10 cellular contexts compared by ENCODE assay signal in genomic region chr12:94618995-94619695, GRCh38. TPM values are rescaled to one million over a fixed set of nuclear protein-coding genes. Genes with fewer than 3 reads are reported as not detected.
DNase-seq lines count a peak whose midpoint lies in the region; ATAC-seq and TF ChIP-seq lines count a peak whose summit lies in the region.
"Had no signal": no experiment of that assay in that cellular context is flagged by ENCODE, and none has a peak within 500 bp of the region (broad histone marks: within the 10 kb centered on the region; RNA-seq: fewer than 3 reads in every experiment).

No MANE protein-coding gene starts in this region.

- no peak for TF ChIP-seq CTCF in CD14-positive monocyte (IDR thresholded peaks at IDR 0.05)

- no peaks in the 10 kb centered on the region for H3K36me3 ChIP-seq in ACC112 (ENCODE audit: insufficient read depth, low read length)
- H3K36me3 ChIP-seq: tibial artery had no signal

- H3K27ac Mint-ChIP-seq in activated T-helper 17 cell treated with anti-CD3 and anti-CD28 coated beads, Interleukin-2, amount 50 U/mL, for 72 hours: no peak overlapping the region
- H3K27ac Mint-ChIP-seq in CD14-positive monocyte: peak overlapping the region in 1 of 7 donors; percentile 17

- H3K27me3 Mint-ChIP-seq in activated T-helper 17 cell treated with anti-CD3 and anti-CD28 coated beads, Interleukin-2, amount 50 U/mL, for 72 hours: peaks cover 4% of the 10 kb centered on the region
- peaks cover 0 to 6% (median 4%) of the 10 kb centered on the region in 3 donors for H3K27me3 Mint-ChIP-seq in CD14-positive monocyte (ENCODE audit: low read depth in 3 of 3)

- peak; percentile 78 for ATAC-seq in activated T-helper 17 cell treated with anti-CD3 and anti-CD28 coated beads, Interleukin-2, amount 50 U/mL, for 72 hours (replicated peaks)
- no peak for ATAC-seq in GM19463 (IDR thresholded peaks at IDR 0.05; ENCODE audit: unreplicated experiment)

- H2AFZ ChIP-seq in ACC112 (ENCODE audit: low read length, unreplicated experiment): peak overlapping the region; percentile 40

- H3K9me3 Mint-ChIP-seq in activated T-helper 17 cell treated with anti-CD3 and anti-CD28 coated beads, Interleukin-2, amount 50 U/mL, for 72 hours: no peaks in the 10 kb centered on the region
- H3K9me3 Mint-ChIP-seq in CD14-positive monocyte: peaks cover 0 to 3% (median 2%) of the 10 kb centered on the region in 7 donors

- H3K4me1 ChIP-seq in ACC112 (ENCODE audit: control insufficient read depth, insufficient read depth, low read length, unreplicated experiment): peaks cover 56% of the 10 kb centered on the region

- DNase-seq in HCEC 1CT: peak; percentile 91
- peak; percentile 87 for DNase-seq in kidney glomerular epithelial cell (lab: John Stamatoyannopoulos, UW)
- no peak for DNase-seq in retina
- DNase-seq in NAMALWA (ENCODE audit: low spot score): no peak
- DNase-seq in CD14-positive monocyte (ENCODE audit: low spot score): no peak
- DNase-seq: NCI-H1092 treated with DMSO at 0.1 percent for 48 hours, tibial artery had no signal

- peak overlapping the region; percentile 71 for H3K27ac ChIP-seq in ACC112 (ENCODE audit: low read depth, low read length)
- H3K27ac ChIP-seq: tibial artery had no signal

- H3K36me3 Mint-ChIP-seq in activated T-helper 17 cell treated with anti-CD3 and anti-CD28 coated beads, Interleukin-2, amount 50 U/mL, for 72 hours (ENCODE audit: low read depth): no peaks in the 10 kb centered on the region
- peaks cover 0 to 2% of the 10 kb centered on the region in 2 donors for H3K36me3 Mint-ChIP-seq in CD14-positive monocyte

- H3K4me1 Mint-ChIP-seq in activated T-helper 17 cell treated with anti-CD3 and anti-CD28 coated beads, Interleukin-2, amount 50 U/mL, for 72 hours: peaks cover 22% of the 10 kb centered on the region
- peaks cover 15% of the 10 kb centered on the region for H3K4me1 Mint-ChIP-seq in CD14-positive monocyte

- H3K4me3 Mint-ChIP-seq in activated T-helper 17 cell treated with anti-CD3 and anti-CD28 coated beads, Interleukin-2, amount 50 U/mL, for 72 hours: no peak overlapping the region
- no peak overlapping the region for H3K4me3 Mint-ChIP-seq in CD14-positive monocyte

- no peak overlapping the region for H3K4me3 ChIP-seq in ACC112 (ENCODE audit: low read depth, low read length)
- H3K4me3 ChIP-seq: tibial artery had no signal

- intact Hi-C loops in CD14-positive monocyte (cut with micrococcal nuclease): no loop called here

- H3K79me2 ChIP-seq in ACC112 (ENCODE audit: control insufficient read depth, insufficient read depth, low read length, unreplicated experiment): no peaks in the 10 kb centered on the region

- no peaks in the 10 kb centered on the region for H3K27me3 ChIP-seq in ACC112 (ENCODE audit: insufficient read depth, low read length)
- H3K27me3 ChIP-seq: tibial artery had no signal

RNA-seq across cellular contexts. Expression of gene TMCC3, which starts 31.2 kb away (rescaled TPM):
- 1 to 10 TPM in 1 of 2 donors, under 1 TPM in 1; 0.63 to 1.0 TPM for total RNA-seq in activated T-helper 17 cell treated with anti-CD3 and anti-CD28 coated beads, Interleukin-2, amount 50 U/mL, for 72 hours
- polyA plus RNA-seq in CD14-positive monocyte: 10 to 100 TPM in 1 of 2 donors, 1 to 10 TPM in 1; 7.1 to 14.7 TPM

Comparison
In these comparisons a context has a peak if more than half of its experiments do, and no peak if none do; other contexts are left out.
1. DNase-seq: peak in HCEC 1CT (single experiment) and kidney glomerular epithelial cell (single experiment); none in retina (single experiment), NAMALWA (single experiment) and CD14-positive monocyte (single experiment).